In the genomic region with DNA sequence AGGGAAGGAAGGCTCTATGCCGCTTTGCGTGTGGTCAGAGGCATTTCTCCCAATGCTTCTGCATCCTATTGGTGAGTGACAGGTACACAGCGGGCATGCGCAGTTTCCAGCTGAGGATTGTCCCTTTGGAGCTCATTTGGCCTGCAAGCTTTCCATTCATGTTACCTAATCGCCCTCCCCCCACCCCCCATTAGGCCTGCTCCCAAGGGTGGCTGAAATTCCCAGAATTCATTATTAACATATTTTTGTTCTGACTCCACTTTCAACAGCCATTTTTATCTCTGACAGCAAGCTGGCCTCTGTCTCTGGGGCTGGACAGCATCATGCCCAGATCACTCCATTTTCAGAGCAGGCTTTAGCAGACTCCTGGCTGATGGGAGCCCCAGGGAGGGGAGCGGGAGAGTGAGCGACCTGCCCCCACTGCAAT, we compare ENCODE assay signal across 1 cellular context.
A peak's percentile ranks its signal among the peaks of the same experiment; 100 is the strongest.
TF ChIP-seq lines count a peak whose summit lies in the region.

No MANE protein-coding gene starts in this region.

TF ChIP-seq in SK-N-SH treated with all-trans-retinoic acid at 6 μM for 48 hours, 23 proteins besides CTCF, POLR2A, EP300 and RAD21 (continued from another document):
- peak; percentile 20; the same call in 1 of the 2 replicates for TF ChIP-seq TCF4 (CRISPR knock-in tag; IDR thresholded peaks at IDR 0.05; ENCODE audit: borderline replicate concordance)
- TF ChIP-seq ZC3H10 (CRISPR knock-in tag; IDR thresholded peaks at IDR 0.05): no peak
- TF ChIP-seq ZFP30 (CRISPR knock-in tag; IDR thresholded peaks at IDR 0.05): no peak
- TF ChIP-seq ZFP3 (CRISPR knock-in tag; IDR thresholded peaks at IDR 0.05): no peak
- no peak for TF ChIP-seq RARB (CRISPR knock-in tag; IDR thresholded peaks at IDR 0.05)
- TF ChIP-seq ZNF8 (CRISPR knock-in tag; IDR thresholded peaks at IDR 0.05): no peak
- no peak for TF ChIP-seq PATZ1 (CRISPR knock-in tag; IDR thresholded peaks at IDR 0.05; ENCODE audit: borderline replicate concordance)
- TF ChIP-seq CREB5 (CRISPR knock-in tag; IDR thresholded peaks at IDR 0.05; ENCODE audit: low read depth): peak; percentile 43; the same call in 1 of the 2 replicates
- no peak for TF ChIP-seq TSHZ2 (CRISPR knock-in tag; IDR thresholded peaks at IDR 0.05)
- no peak for TF ChIP-seq TOX (CRISPR knock-in tag; IDR thresholded peaks at IDR 0.05; ENCODE audit: borderline replicate concordance)
- TF ChIP-seq SNAI2 (CRISPR knock-in tag; IDR thresholded peaks at IDR 0.05): no peak
